8 cellular contexts compared by ENCODE assay signal in the genomic region with DNA sequence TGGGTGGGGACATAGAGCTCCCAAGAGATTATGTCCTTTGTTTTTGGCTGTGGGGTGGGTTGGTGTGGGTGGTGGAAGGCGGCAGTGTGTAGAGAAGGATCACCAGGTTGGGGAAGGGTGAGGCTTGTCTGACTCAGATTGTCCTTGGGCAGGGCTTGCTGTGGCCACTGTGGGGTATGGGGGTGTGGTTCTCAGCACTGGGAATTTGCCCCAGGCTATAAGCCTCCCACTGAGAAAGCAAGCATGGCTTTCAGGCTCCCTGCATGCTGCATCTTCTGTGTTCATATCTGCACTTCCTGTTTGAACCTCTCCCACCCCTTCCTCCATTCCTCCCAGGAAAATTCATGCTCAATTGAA. TPM values are rescaled to one million over a fixed set of nuclear protein-coding genes. Genes with fewer than 3 reads are reported as not detected.
DNase-seq lines count a peak whose midpoint lies in the region; ATAC-seq, FAIRE-seq and TF ChIP-seq lines count a peak whose summit lies in the region.

No MANE protein-coding gene starts in this region.

- WGBS in small intestine, 3 donors = 20 to 56% (median 33%) methylated on average over 1 of the region's 1 CpG

- H3K36me3 ChIP-seq in small intestine (ENCODE audit: control insufficient read depth in 2 of 2, insufficient read depth in 2 of 2, low read length in 2 of 2) = no peaks in the 10 kb centered on the region
- H3K36me3 ChIP-seq in gastrocnemius medialis = no peaks in the 10 kb centered on the region

- DNase-seq in AG04449 (ENCODE audit: low read depth, low spot score) = peak; percentile 56
- peak; percentile 35 for DNase-seq in RPMI8226
- peak; percentile 85 for DNase-seq in epithelial cell of prostate (ENCODE audit: low read depth, low spot score)
- DNase-seq in small intestine = peak; percentile 75
- DNase-seq in gastrocnemius medialis = no peak
- DNase-seq in NCI-H446 (lab: John Stamatoyannopoulos, UW) = no peak

- CTCF ChIA-PET in AG04449 (lab: Yijun Ruan, JAX) = interaction anchor here (1.1 to 1.2 kb wide), 2 partner anchors 13 to 19 kb away, joined by 3 read pairs; no protein-coding TSS in a partner anchor

- peak; percentile 32 for ATAC-seq in GM21529 (IDR thresholded peaks at IDR 0.05; ENCODE audit: unreplicated experiment)
- ATAC-seq in gastrocnemius medialis = no peak
- no peak for ATAC-seq in HG03025 (IDR thresholded peaks at IDR 0.05; ENCODE audit: low FRiP score, unreplicated experiment)

- intact Hi-C loops in gastrocnemius medialis (cut with DNase I; ENCODE audit: low total_unique reads) = no loop called here

- POLR2A ChIA-PET in AG04449 (lab: Yijun Ruan, JAX) = interaction anchor here (1.3 kb wide), 1 partner anchor 61 kb away, joined by 4 read pairs; no protein-coding TSS in a partner anchor

- H3K27ac ChIP-seq in epithelial cell of prostate (peak overlapping the region; percentile 61), small intestine (ENCODE audit: low read depth in 1 of 2, low read length in 1 of 2) (peak overlapping the region; percentile 45 to 64), gastrocnemius medialis (peak overlapping the region in 1 of 4 donors; percentile 44)

- no peak for TF ChIP-seq CTCF in AG04449 (IDR thresholded peaks at IDR 0.05; ENCODE audit: insufficient read depth, low read length, missing control alignments)
- TF ChIP-seq CTCF in gastrocnemius medialis (IDR thresholded peaks at IDR 0.05 in 4 of 5, conservative IDR thresholded peaks at IDR 0.05 in 1 of 5) = no peak

- H3K4me1 ChIP-seq in small intestine (ENCODE audit: control insufficient read depth in 2 of 2, insufficient read depth in 1 of 2, low read depth in 1 of 2, low read length in 1 of 2) (peaks cover 13 to 14% of the 10 kb centered on the region in 2 donors), gastrocnemius medialis (peaks cover 22 to 25% of the 10 kb centered on the region in 2 donors)

- no peak for TF ChIP-seq POLR2A in gastrocnemius medialis (IDR thresholded peaks at IDR 0.05)

- H3K4me3 ChIP-seq in AG04449 (ENCODE audit: low read depth, low read length) = no peak overlapping the region
- no peak overlapping the region for H3K4me3 ChIP-seq in small intestine (ENCODE audit: low read depth in 1 of 2, low read length in 2 of 2)
- H3K4me3 ChIP-seq in gastrocnemius medialis = no peak overlapping the region

- H3K27me3 ChIP-seq in small intestine (ENCODE audit: control insufficient read depth in 2 of 2, insufficient read depth in 2 of 2, low read length in 2 of 2) = no peaks in the 10 kb centered on the region
- no peaks in the 10 kb centered on the region for H3K27me3 ChIP-seq in gastrocnemius medialis

- FAIRE-seq in small intestine (lab: Jason Lieb, UNC) = no peak

- H3K9me3 ChIP-seq in small intestine (ENCODE audit: control insufficient read depth, low read depth) = no peaks in the 10 kb centered on the region
- no peaks in the 10 kb centered on the region for H3K9me3 ChIP-seq in gastrocnemius medialis

- in situ Hi-C loops in gastrocnemius medialis (cut with MboI; ENCODE audit: low sequenced_read_pairs in 4 of 4) = no loop called here

RNA-seq across cellular contexts. Expression of a gene that starts 34.9 kb away (rescaled TPM):
- 10 to 100 TPM; 25.7 to 37.2 (median 34.0) TPM for polyA plus RNA-seq in small intestine
- 10 to 100 TPM in 2 of 4 donors, 1 to 10 TPM in 2; 6.2 to 19.5 (median 12.3) TPM for total RNA-seq in gastrocnemius medialis

Comparison
In these comparisons a context has a peak if more than half of its experiments do, and no peak if none do; other contexts are left out.
1. DNase-seq: peak in AG04449 (single experiment), RPMI8226 (single experiment), epithelial cell of prostate (single experiment) and small intestine (single experiment); none in gastrocnemius medialis (0 of 2) and NCI-H446 (0 of 2).